1 cellular context compared by ENCODE assay signal in genomic region chr5:138575194-138576015, GRCh38.
TF ChIP-seq lines count a peak whose summit lies in the region.

HSPA9 (minus strand) TSS chr5:138575401; CDS start chr5:138575318, 83 bp downstream.

TF ChIP-seq in K562, 482 proteins besides CTCF, POLR2A, EP300 and RAD21 (continued from another document and continues in another):
- no peak for TF ChIP-seq SFPQ (IDR thresholded peaks at IDR 0.05; ENCODE audit: low read depth, low read length)
- TF ChIP-seq RB1 (IDR thresholded peaks at IDR 0.05; ENCODE audit: low read depth), result peak; percentile 71
- no peak for TF ChIP-seq ZNF212 (CRISPR knock-in tag; IDR thresholded peaks at IDR 0.05)
- TF ChIP-seq DPF2 (IDR thresholded peaks at IDR 0.05), result 0 out of 2 replicates have a peak, but pooled peaks have one; percentile 10
- TF ChIP-seq ZNF512 (tag; IDR thresholded peaks at IDR 0.05), result no peak
- no peak for TF ChIP-seq FOS (IDR thresholded peaks at IDR 0.05; ENCODE audit: extremely low read depth, insufficient read length)
- peak; percentile 95 for TF ChIP-seq POLR2B (IDR thresholded peaks at IDR 0.05; ENCODE audit: low read depth, partially characterized antibody)
- TF ChIP-seq ZNF76 (CRISPR knock-in tag; IDR thresholded peaks at IDR 0.05; ENCODE audit: borderline replicate concordance), result no peak
- TF ChIP-seq KHSRP (IDR thresholded peaks at IDR 0.05), result no peak
- peak; percentile 83 for TF ChIP-seq PHF8 (IDR thresholded peaks at IDR 0.05; ENCODE audit: borderline replicate concordance, low read length)
- TF ChIP-seq ELK3 (CRISPR knock-in tag; IDR thresholded peaks at IDR 0.05), result no peak
- no peak for TF ChIP-seq GATAD2B (IDR thresholded peaks at IDR 0.05; ENCODE audit: borderline replicate concordance)
- TF ChIP-seq ZNF143 (CRISPR knock-in tag; IDR thresholded peaks at IDR 0.05), result peak; percentile 59; the same call in 1 of the 2 replicates
- no peak for TF ChIP-seq CBX5 (IDR thresholded peaks at IDR 0.05; ENCODE audit: borderline replicate concordance, low read depth)
- no peak for TF ChIP-seq ASH1L (IDR thresholded peaks at IDR 0.05; ENCODE audit: borderline replicate concordance, low read depth, partially characterized antibody)
- peak; percentile 86 for TF ChIP-seq NCOA1 (IDR thresholded peaks at IDR 0.05; ENCODE audit: low read depth)
- no peak for TF ChIP-seq MTA2 (IDR thresholded peaks at IDR 0.05; ENCODE audit: low read depth)
- no peak for TF ChIP-seq PHTF2 (CRISPR knock-in tag; IDR thresholded peaks at IDR 0.05)
- TF ChIP-seq ZNF699 (CRISPR knock-in tag; IDR thresholded peaks at IDR 0.05; ENCODE audit: insufficient replicate concordance), result no peak
- no peak for TF ChIP-seq ZNF324 (CRISPR knock-in tag; IDR thresholded peaks at IDR 0.05)
- TF ChIP-seq TBP (optimal IDR thresholded peaks at IDR 0.05; ENCODE audit: low read depth, low read length), result peak; percentile 93
- TF ChIP-seq HDAC3 (IDR thresholded peaks at IDR 0.05; ENCODE audit: borderline replicate concordance, partially characterized antibody), result no peak
- no peak for TF ChIP-seq BRF2 (IDR thresholded peaks at IDR 0.05; ENCODE audit: borderline replicate concordance, insufficient read depth, insufficient read length)
- peak; percentile 9; the same call in 1 of the 2 replicates for TF ChIP-seq STAT5A (IDR thresholded peaks at IDR 0.05; ENCODE audit: borderline replicate concordance, low read length)
- no peak for TF ChIP-seq CHD4 (IDR thresholded peaks at IDR 0.05; ENCODE audit: insufficient read depth, insufficient replicate concordance, low read depth, low read length, poor library complexity, severe bottlenecking)
- peak; percentile 21 to 96; a peak in 2 of 4 replicates for TF ChIP-seq TEAD1 (CRISPR knock-in tag; IDR thresholded peaks at IDR 0.05)
- TF ChIP-seq RBBP5 (IDR thresholded peaks at IDR 0.05; ENCODE audit: borderline replicate concordance, insufficient read depth, low read length, poor library complexity, severe bottlenecking), result peak; percentile 98
- TF ChIP-seq ETS1 (conservative IDR thresholded peaks at IDR 0.05; ENCODE audit: control insufficient read depth, low read depth, low read length), result peak; percentile 90
- 0 out of 4 replicates have a peak, but pooled peaks of 1 of the 2 experiments have one; percentile 52 for TF ChIP-seq BCLAF1 (IDR thresholded peaks at IDR 0.05; ENCODE audit: borderline replicate concordance in 1 of 2, control insufficient read depth in 1 of 2, low read depth in 2 of 2, low read length in 1 of 2)
- peak; percentile 47; the same call in 1 of the 2 replicates for TF ChIP-seq NFIC (IDR thresholded peaks at IDR 0.05)
- no peak for TF ChIP-seq CREBBP (IDR thresholded peaks at IDR 0.05; ENCODE audit: low read depth, low read length)
- peak; percentile 79; the same call in 1 of the 2 replicates for TF ChIP-seq SMAD3 (CRISPR knock-in tag; conservative IDR thresholded peaks at IDR 0.05)
- no peak for TF ChIP-seq BCL6 (CRISPR knock-in tag; IDR thresholded peaks at IDR 0.05)
- peak; percentile 84 for TF ChIP-seq USF2 (CRISPR knock-in tag; IDR thresholded peaks at IDR 0.05)
- no peak for TF ChIP-seq COPS2 (conservative IDR thresholded peaks at IDR 0.05)
- TF ChIP-seq MITF (IDR thresholded peaks at IDR 0.05), result no peak; the same call in 1 of the 2 replicates
- no peak; the same call in 1 of the 2 replicates for TF ChIP-seq REST (CRISPR knock-in tag; IDR thresholded peaks at IDR 0.05; ENCODE audit: low read depth)
- TF ChIP-seq ILF3 (IDR thresholded peaks at IDR 0.05; ENCODE audit: borderline replicate concordance), result no peak; the same call in 1 of the 2 replicates
- TF ChIP-seq PHB2 (IDR thresholded peaks at IDR 0.05; ENCODE audit: low read depth), result peak; percentile 31; the same call in 1 of the 2 replicates
- peak; percentile 59 for TF ChIP-seq TEAD4 (IDR thresholded peaks at IDR 0.05; ENCODE audit: low read length)
- peak; percentile 77; the same call in 1 of the 2 replicates for TF ChIP-seq TEAD4 (CRISPR knock-in tag; IDR thresholded peaks at IDR 0.05; ENCODE audit: borderline replicate concordance)
- no peak for TF ChIP-seq ZNF146 (CRISPR knock-in tag; IDR thresholded peaks at IDR 0.05; ENCODE audit: unreplicated experiment)
- peak; percentile 80 for TF ChIP-seq ZBTB43 (CRISPR knock-in tag; IDR thresholded peaks at IDR 0.05)
- peak; percentile 91 for TF ChIP-seq ELF1 (tag; IDR thresholded peaks at IDR 0.05)
- TF ChIP-seq RFX7 (CRISPR knock-in tag; IDR thresholded peaks at IDR 0.05), result no peak
- no peak for TF ChIP-seq SMARCE1 (IDR thresholded peaks at IDR 0.05)
- peak; percentile 89 for TF ChIP-seq ZNF583 (CRISPR knock-in tag; IDR thresholded peaks at IDR 0.05)
- TF ChIP-seq GABPB2 (CRISPR knock-in tag; conservative IDR thresholded peaks at IDR 0.05), result no peak; the same call in 1 of the 2 replicates
- no peak for TF ChIP-seq ZNF121 (CRISPR knock-in tag; conservative IDR thresholded peaks at IDR 0.05)
- TF ChIP-seq ZNF174 (CRISPR knock-in tag; IDR thresholded peaks at IDR 0.05), result no peak
